In the genomic region with DNA sequence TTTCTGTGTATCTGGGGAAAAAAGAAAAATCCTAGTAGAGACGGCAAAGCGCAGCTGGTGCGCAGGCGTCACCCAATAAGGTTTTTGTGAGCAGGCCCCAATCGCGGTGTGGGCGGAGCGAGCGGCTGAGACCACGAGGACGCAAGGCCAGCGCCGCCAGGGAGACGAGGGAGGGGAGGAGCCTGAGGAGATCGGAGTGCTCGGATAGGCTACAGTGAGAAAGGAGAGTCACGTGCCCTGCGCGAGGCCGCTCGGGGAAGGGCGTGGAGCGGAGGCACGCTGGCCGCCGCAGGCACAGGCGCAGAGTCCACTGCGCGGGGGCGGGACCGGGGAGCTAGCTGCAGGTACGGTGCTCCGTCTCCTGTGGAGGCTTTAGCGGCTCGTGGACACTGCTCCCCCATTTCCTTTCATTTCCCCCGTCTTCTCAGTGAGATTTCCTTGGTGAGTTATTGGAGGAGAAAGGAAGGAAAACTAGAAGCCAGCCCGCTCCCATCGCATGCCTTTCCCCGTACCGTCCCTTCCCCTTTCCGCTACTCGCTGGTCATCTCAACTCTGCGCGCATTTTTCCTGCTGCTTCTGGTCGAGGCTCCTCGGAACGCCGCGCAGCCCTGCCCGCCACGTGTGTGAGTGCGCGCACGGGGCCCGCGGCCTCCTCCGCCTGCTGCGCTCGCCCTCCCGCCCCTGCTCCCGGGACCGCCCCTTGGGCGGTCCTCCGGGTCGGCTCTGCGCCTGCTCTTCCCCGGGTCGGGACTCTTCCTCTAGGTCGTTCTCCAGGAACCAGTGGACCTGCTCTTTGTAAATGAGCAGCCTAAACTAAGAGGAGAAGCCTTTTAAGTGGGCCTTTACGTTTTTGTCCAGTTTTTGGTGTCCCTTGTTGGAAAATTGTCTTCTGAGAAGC, we compare ENCODE assay signal across 8 cellular contexts. TPM values are rescaled to one million over a fixed set of nuclear protein-coding genes. Genes with fewer than 3 reads are reported as not detected.
DNase-seq lines count a peak whose midpoint lies in the region; TF ChIP-seq lines count a peak whose summit lies in the region.

A gene with protein sequence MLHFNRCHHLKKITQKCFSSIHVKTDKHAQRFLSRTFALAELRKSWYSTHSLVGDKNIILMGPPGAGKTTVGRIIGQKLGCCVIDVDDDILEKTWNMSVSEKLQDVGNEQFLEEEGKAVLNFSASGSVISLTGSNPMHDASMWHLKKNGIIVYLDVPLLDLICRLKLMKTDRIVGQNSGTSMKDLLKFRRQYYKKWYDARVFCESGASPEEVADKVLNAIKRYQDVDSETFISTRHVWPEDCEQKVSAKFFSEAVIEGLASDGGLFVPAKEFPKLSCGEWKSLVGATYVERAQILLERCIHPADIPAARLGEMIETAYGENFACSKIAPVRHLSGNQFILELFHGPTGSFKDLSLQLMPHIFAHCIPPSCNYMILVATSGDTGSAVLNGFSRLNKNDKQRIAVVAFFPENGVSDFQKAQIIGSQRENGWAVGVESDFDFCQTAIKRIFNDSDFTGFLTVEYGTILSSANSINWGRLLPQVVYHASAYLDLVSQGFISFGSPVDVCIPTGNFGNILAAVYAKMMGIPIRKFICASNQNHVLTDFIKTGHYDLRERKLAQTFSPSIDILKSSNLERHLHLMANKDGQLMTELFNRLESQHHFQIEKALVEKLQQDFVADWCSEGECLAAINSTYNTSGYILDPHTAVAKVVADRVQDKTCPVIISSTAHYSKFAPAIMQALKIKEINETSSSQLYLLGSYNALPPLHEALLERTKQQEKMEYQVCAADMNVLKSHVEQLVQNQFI (plus strand): TSS at position 264 of the 898 bp plus-strand sequence. CDS start 6,612 bp downstream, outside the sequence.

- no peak within 1 kb of the TSS for H3K23ac ChIP-seq in H9 (ENCODE audit: insufficient read length, low read depth, low read length)

- H3K9me3 Mint-ChIP-seq in H9 (peaks cover 0 to 4% of the 10 kb centered on the region in 2 experiments; a peak in 2 of 5 replicates), neural crest cell (peaks cover 5% of the 10 kb centered on the region)

- TF ChIP-seq POLR2A in stomach (IDR thresholded peaks at IDR 0.05): peak in 2 of 4 donors; percentile 74 to 84

- H4K8ac ChIP-seq in H9 (replicated peaks; ENCODE audit: insufficient read length, low read depth, low read length): no peak within 1 kb of the TSS

- no peak for TF ChIP-seq EP300 in stomach (IDR thresholded peaks at IDR 0.05)

- no peak within 1 kb of the TSS for H2BK20ac ChIP-seq in H9 (ENCODE audit: low read depth, low read length, poor library complexity, severe bottlenecking)

- H3T11ph ChIP-seq in H9 (ENCODE audit: low read length): no peak within 1 kb of the TSS

- no peaks in the 10 kb centered on the region for H3K79me1 ChIP-seq in H9 (ENCODE audit: insufficient read depth, low read depth, low read length, poor library complexity, severe bottlenecking)

- H3K27ac Mint-ChIP-seq in H9 (peak within 1 kb of the TSS; percentile 98), neural crest cell (ENCODE audit: unreplicated experiment) (peak within 1 kb of the TSS; percentile 98)

- H2BK120ac ChIP-seq in H9 (ENCODE audit: low read depth, low read length, poor library complexity, severe bottlenecking): no peak within 1 kb of the TSS

- H3K4me1 ChIP-seq in ES-I3 (ENCODE audit: insufficient read depth, low read length) (0 out of 2 replicates have a peak, but pooled peaks cover 3% of the 10 kb centered on the region), H9 (ENCODE audit: insufficient read depth, low read length) (no peaks in the 10 kb centered on the region), MM.1S (ENCODE audit: low read length) (0 out of 2 replicates have a peak, but pooled peaks cover 9% of the 10 kb centered on the region), stomach (peaks cover 0 to 24% (median 14%) of the 10 kb centered on the region in 4 donors)

- no peaks in the 10 kb centered on the region for H3K9me2 ChIP-seq in MM.1S (replicated peaks; ENCODE audit: insufficient read depth, low read length)

- H3K36me3 ChIP-seq in ES-I3 (ENCODE audit: insufficient read depth, low read length) (no peaks in the 10 kb centered on the region), MM.1S (replicated peaks; ENCODE audit: insufficient read depth, low read length) (no peaks in the 10 kb centered on the region), stomach (no peaks in the 10 kb centered on the region)

- H3K9ac ChIP-seq in ES-I3 (ENCODE audit: low read depth, low read length): peak within 1 kb of the TSS; percentile 69
- H3K9ac ChIP-seq in H9 (ENCODE audit: extremely low read depth, insufficient read length, low read length): peak within 1 kb of the TSS; percentile 74
- peak within 1 kb of the TSS; percentile 91 for H3K9ac ChIP-seq in MM.1S (ENCODE audit: low read length)

- H4K5ac ChIP-seq in H9 (ENCODE audit: insufficient read length, low read depth, low read length): peak within 1 kb of the TSS; percentile 59

- no peak within 1 kb of the TSS for H2BK5ac ChIP-seq in H9 (ENCODE audit: insufficient read length, low read length)

- peaks cover 16% of the 10 kb centered on the region; the same call in 1 of the 2 replicates for H3F3A ChIP-seq in MM.1S (ENCODE audit: insufficient read depth, low read length)

- H3K56ac ChIP-seq in H9 (ENCODE audit: insufficient read length, low read depth, low read length): no peak within 1 kb of the TSS

- peak within 1 kb of the TSS; percentile 83 for H2AFZ ChIP-seq in H9 (ENCODE audit: low read length)
- peak within 1 kb of the TSS; percentile 69 for H2AFZ ChIP-seq in MM.1S (ENCODE audit: low read length)

- peak within 1 kb of the TSS; percentile 59 for H3K27ac ChIP-seq in H9 (ENCODE audit: insufficient read length, low read depth, low read length)
- peak within 1 kb of the TSS; percentile 92 for H3K27ac ChIP-seq in MM.1S (ENCODE audit: low read length)
- H3K27ac ChIP-seq in stomach: peak within 1 kb of the TSS; percentile 90 to 98 (median 95)

- intact Hi-C loops in stomach (cut with DNase I; ENCODE audit: low total_unique reads): no loop called here

- H3K18ac ChIP-seq in H9 (ENCODE audit: insufficient read length, low read depth, low read length): peak within 1 kb of the TSS; percentile 93

- H3K4me3 ChIP-seq in MM.1S (ENCODE audit: low read length) (peak within 1 kb of the TSS; percentile 83), foreskin fibroblast (ENCODE audit: low read depth in 1 of 2, low read length in 2 of 2) (peak within 1 kb of the TSS; percentile 58 to 88), stomach (peak within 1 kb of the TSS; percentile 59 to 81 (median 62))

- H3K4ac ChIP-seq in H9 (ENCODE audit: low read depth, low read length): no peak within 1 kb of the TSS; the same call in 1 of the 2 replicates

- H3K27me3 Mint-ChIP-seq in H9 (ENCODE audit: low read depth): no peaks in the 10 kb centered on the region
- H3K27me3 Mint-ChIP-seq in neural crest cell (ENCODE audit: low read depth): no peaks in the 10 kb centered on the region

- no CpG with 5 or more reads among the region's 70 CpGs for WGBS in H9 (ENCODE audit: extremely low coverage, insufficient read length, low lambda C conversion rate)
- 0 to 1% (median 1%) methylated on average over 55 to 70 of the region's 70 CpGs for WGBS in stomach, 5 donors

- H3K4me2 ChIP-seq in H9 (ENCODE audit: insufficient read depth, insufficient read length, low read length) (peak within 1 kb of the TSS; percentile 51), MM.1S (ENCODE audit: low read depth, low read length) (peak within 1 kb of the TSS; percentile 93)

- H3K9me3 ChIP-seq in ES-I3 (ENCODE audit: control insufficient read depth, insufficient read depth, low read length) (no peaks in the 10 kb centered on the region), H9 (ENCODE audit: control insufficient read depth, low read depth, low read length) (no peaks in the 10 kb centered on the region), MM.1S (replicated peaks; ENCODE audit: insufficient read depth, low read length) (no peaks in the 10 kb centered on the region), stomach (no peaks in the 10 kb centered on the region)

- H3K4me1 Mint-ChIP-seq in H9: peaks cover 8 to 11% of the 10 kb centered on the region in 2 experiments
- peaks cover 31% of the 10 kb centered on the region for H3K4me1 Mint-ChIP-seq in neural crest cell

- H3K23me2 ChIP-seq in H9 (ENCODE audit: insufficient read length, low read depth, low read length, poor library complexity, severe bottlenecking): peaks cover 10% of the 10 kb centered on the region

- H3K36me3 Mint-ChIP-seq in H9 (ENCODE audit: insufficient read depth in 1 of 3, low read depth in 3 of 3) (peaks cover 0 to 5% (median 0%) of the 10 kb centered on the region in 3 experiments; a peak in 4 of 7 replicates), neural crest cell (ENCODE audit: low read depth) (peaks cover 7% of the 10 kb centered on the region)

- no peak within 1 kb of the TSS for H2AK5ac ChIP-seq in H9 (ENCODE audit: insufficient read length, low read length)

- no peak for TF ChIP-seq CTCF in H9 (conservative IDR thresholded peaks at IDR 0.05)
- TF ChIP-seq CTCF in MM.1S (IDR thresholded peaks at IDR 0.05; ENCODE audit: low read length): no peak
- TF ChIP-seq CTCF in foreskin fibroblast (IDR thresholded peaks at IDR 0.05; ENCODE audit: low read depth, low read length): no peak
- TF ChIP-seq CTCF in neural crest cell (conservative IDR thresholded peaks at IDR 0.05): no peak
- TF ChIP-seq CTCF in stomach (IDR thresholded peaks at IDR 0.05): no peak

- H3K4me3 Mint-ChIP-seq in H9 (peak within 1 kb of the TSS; percentile 79 to 82), neural crest cell (peak within 1 kb of the TSS; percentile 92)

- no peak within 1 kb of the TSS for H2BK15ac ChIP-seq in H9 (ENCODE audit: low read depth, low read length)

- H3K79me2 ChIP-seq in H9 (ENCODE audit: insufficient read depth, low read length) (no peaks in the 10 kb centered on the region), MM.1S (ENCODE audit: low read length) (no peaks in the 10 kb centered on the region)

- H4K91ac ChIP-seq in H9 (ENCODE audit: insufficient read length, low read depth, low read length): no peak within 1 kb of the TSS

- no peaks in the 10 kb centered on the region for H4K20me1 ChIP-seq in H9 (ENCODE audit: control insufficient read depth, insufficient read depth, insufficient read length)
- H4K20me1 ChIP-seq in MM.1S (ENCODE audit: insufficient read depth, low read length): no peaks in the 10 kb centered on the region

- peak within 1 kb of the TSS; percentile 95 for H3K14ac ChIP-seq in H9 (ENCODE audit: insufficient read depth, low read length)

- H3K27me3 ChIP-seq in H9 (ENCODE audit: insufficient read depth, low read length): no peaks in the 10 kb centered on the region
- no peaks in the 10 kb centered on the region for H3K27me3 ChIP-seq in MM.1S (replicated peaks; ENCODE audit: insufficient read depth, low read length)
- no peaks in the 10 kb centered on the region for H3K27me3 ChIP-seq in stomach

- DNase-seq in H9 (peak; percentile 99), MM.1S (peak; percentile 99), SHP77 treated with DMSO at 0.1 percent for 48 hours (lab: John Stamatoyannopoulos, UW) (peak; percentile 95), foreskin fibroblast (peak; percentile 99 to 100), neural crest cell (ENCODE audit: low read depth, low spot score) (peak; percentile 92), stomach (peak; percentile 97)
- DNase-seq in activated gamma-delta T cell treated with anti-CD3 and anti-CD28 coated beads, Interleukin-2, amount 50 U/mL, for 16 hours (ENCODE audit: low read depth): peak; percentile 97

- H2BK12ac ChIP-seq in H9 (ENCODE audit: insufficient read length, low read depth, low read length): peak within 1 kb of the TSS; percentile 40

RNA-seq across cellular contexts. Expression of the gene that starts here (rescaled TPM):
- 3.9 and 4.2 TPM in 2 replicates for total RNA-seq in H9 (2021)
- total RNA-seq in neural crest cell: 6.3 and 6.5 TPM in 2 replicates
- 1 to 10 TPM in 2 of 5 donors, under 1 TPM in 3; under 0.01 to 5.0 (median 0.58) TPM for total RNA-seq in stomach
- polyA plus RNA-seq in stomach: 1 to 10 TPM; 1.2 to 1.8 (median 1.3) TPM

Comparison
In these comparisons a context has a peak if more than half of its experiments do, and no peak if none do; other contexts are left out.
1. Peak in every context shown above with its lines: DNase-seq, H3K4me3 ChIP-seq and H3K27ac ChIP-seq.